Comparison of ENCODE assay signal across 31 cellular contexts in the genomic region with DNA sequence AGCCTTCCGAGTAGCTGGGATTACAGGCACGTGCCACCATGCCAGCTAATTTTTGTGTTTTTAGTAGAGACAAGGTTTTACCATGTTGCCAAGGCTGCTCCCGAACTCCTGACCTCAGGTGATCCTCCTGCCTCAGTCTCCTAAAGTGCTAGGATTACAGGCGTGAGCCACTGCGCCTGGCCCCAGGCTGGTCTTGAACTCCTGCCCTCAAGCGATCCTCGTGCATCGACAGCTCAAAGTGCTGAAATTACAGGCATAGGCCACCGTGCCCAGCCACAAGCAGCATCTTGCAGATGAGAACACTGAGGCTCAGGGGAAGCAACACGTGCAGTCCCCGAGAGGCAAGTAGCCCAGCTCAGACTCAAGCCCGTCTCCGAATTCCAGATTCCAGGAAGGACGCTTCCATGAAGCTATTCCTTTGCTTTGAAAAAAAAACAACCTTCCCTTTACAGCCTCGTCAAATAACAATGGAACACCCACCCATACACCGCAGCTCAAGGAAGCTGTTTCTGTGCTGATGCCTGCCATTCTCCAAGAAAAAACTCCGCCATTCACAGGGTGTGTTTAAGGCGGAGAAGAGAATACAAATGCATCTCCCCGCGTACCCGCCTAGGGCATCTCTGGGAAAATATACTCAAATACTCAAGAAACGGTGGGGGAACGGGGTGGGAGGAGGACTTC. TPM values are rescaled to one million over a fixed set of nuclear protein-coding genes. Genes with fewer than 3 reads are reported as not detected.
A peak's percentile ranks its signal among the peaks of the same experiment; 100 is the strongest.
DNase-seq lines count a peak whose midpoint lies in the region; ATAC-seq and TF ChIP-seq lines count a peak whose summit lies in the region.
"Had no signal": no experiment of that assay in that cellular context is flagged by ENCODE, and none has a peak within 500 bp of the region (broad histone marks: within the 10 kb centered on the region; RNA-seq: fewer than 3 reads in every experiment).

No MANE protein-coding gene starts in this region.

- H3K36me3 ChIP-seq in heart left ventricle, result no peaks in the 10 kb centered on the region
- no peaks in the 10 kb centered on the region for H3K36me3 ChIP-seq in upper lobe of left lung
- H3K36me3 ChIP-seq: brain microvascular endothelial cell, SJCRH30, suprapubic skin, upper lobe of right lung, WERI-Rb-1 had no signal

- H3K4me3 ChIP-seq in heart left ventricle (no peak overlapping the region), upper lobe of left lung (no peak overlapping the region)
- H3K4me3 ChIP-seq: A549, SJCRH30, suprapubic skin, upper lobe of right lung had no signal

- WGBS in heart left ventricle, 4 donors, result 59 to 68% (median 64%) methylated on average over 17 to 23 of the region's 23 CpGs
- 50 to 58% methylated on average over 17 to 23 of the region's 23 CpGs for WGBS in upper lobe of left lung, 2 donors

- DNase-seq in heart left ventricle (no peak), Right ventricle myocardium superior (no peak), mesothelial cell of epicardium (ENCODE audit: low spot score in 2 of 2, unreplicated experiment in 2 of 2) (no peak), upper lobe of left lung (no peak), A172 (ENCODE audit: low spot score) (no peak)
- DNase-seq: activated CD4-positive, alpha-beta T cell treated with anti-CD3 and anti-CD28 coated beads, Interleukin-2, amount 10 ng/mL, durations not matched to agents 24 days and 14 days; activated CD8-positive, alpha-beta memory T cell treated with anti-CD3 and anti-CD28 coated beads for 24 hours; activated T-cell treated with anti-CD3 and anti-CD28 coated beads for 4 hours; AML-193; amniotic stem cell; brain microvascular endothelial cell; CD4-positive, CD25-positive, alpha-beta regulatory T cell; DND-41; hypothalamus; immature natural killer cell; KG1; NCI-H1105; NCI-H187; NCI-H524; SJCRH30; T1000; upper lobe of right lung; WERI-Rb-1 had no signal

- H3K9me3 ChIP-seq in heart left ventricle, result peaks cover 0 to 7% (median 0%) of the 10 kb centered on the region in 12 donors
- peaks cover 0 to 5% (median 0%) of the 10 kb centered on the region in 4 donors for H3K9me3 ChIP-seq in upper lobe of left lung
- H3K9me3 ChIP-seq: A549, SJCRH30, suprapubic skin, upper lobe of right lung had no signal

- H3K4me3 Mint-ChIP-seq in dendritic cell treated with granulocyte-macrophage colony-stimulating factor and Interleukin-4, amounts not matched to agents 40 ng/mL and 50 ng/mL, for 4 days, result peak overlapping the region; percentile 23
- H3K4me3 Mint-ChIP-seq in mesothelial cell of epicardium, result no peak overlapping the region
- H3K4me3 Mint-ChIP-seq: activated CD4-positive, alpha-beta T cell treated with anti-CD3 and anti-CD28 coated beads, Interleukin-2, amount 10 ng/mL, durations not matched to agents 24 days and 14 days; activated naive CD4-positive, alpha-beta T cell treated with anti-CD3 and anti-CD28 coated beads, Interleukin-2, amount 50 U/mL, for 24 hours; CD4-positive, CD25-positive, alpha-beta regulatory T cell; immature natural killer cell; stimulated activated memory B cell treated with anti-CD40 and anti-IgM and Interleukin-4, amounts not matched to agents 10 μg/mL and 1 μg/mL and 100 μg/mL, for 72 hours had no signal

- no peaks in the 10 kb centered on the region for H3K9me3 Mint-ChIP-seq in dendritic cell treated with granulocyte-macrophage colony-stimulating factor and Interleukin-4, amounts not matched to agents 40 ng/mL and 50 ng/mL, for 4 days
- H3K9me3 Mint-ChIP-seq in mesothelial cell of epicardium, result peaks cover 6% of the 10 kb centered on the region
- H3K9me3 Mint-ChIP-seq: activated naive CD4-positive, alpha-beta T cell treated with anti-CD3 and anti-CD28 coated beads, Interleukin-2, amount 50 U/mL, for 24 hours had no signal

- H3K27me3 Mint-ChIP-seq in dendritic cell treated with granulocyte-macrophage colony-stimulating factor and Interleukin-4, amounts not matched to agents 40 ng/mL and 50 ng/mL, for 4 days, result peaks cover 8% of the 10 kb centered on the region
- no peaks in the 10 kb centered on the region for H3K27me3 Mint-ChIP-seq in mesothelial cell of epicardium (ENCODE audit: low read depth)
- H3K27me3 Mint-ChIP-seq: activated naive CD4-positive, alpha-beta T cell treated with anti-CD3 and anti-CD28 coated beads, Interleukin-2, amount 50 U/mL, for 24 hours had no signal

- ATAC-seq in heart left ventricle (peak in 2 of 4 donors; percentile 2 to 5), Right ventricle myocardium superior (ENCODE audit: poor library complexity) (no peak), upper lobe of left lung (ENCODE audit: low FRiP score in 2 of 2) (no peak), HG02759 (IDR thresholded peaks at IDR 0.05; ENCODE audit: unreplicated experiment) (no peak), GM19328 (IDR thresholded peaks at IDR 0.05; ENCODE audit: unreplicated experiment) (no peak)
- ATAC-seq: A549; stimulated activated memory B cell treated with anti-CD40 and anti-IgM and Interleukin-4, amounts not matched to agents 10 μg/mL and 1 μg/mL and 100 μg/mL, for 72 hours; upper lobe of right lung had no signal

- H3K27ac Mint-ChIP-seq in dendritic cell treated with granulocyte-macrophage colony-stimulating factor and Interleukin-4, amounts not matched to agents 40 ng/mL and 50 ng/mL, for 4 days, result peak overlapping the region; percentile 95
- peak overlapping the region; percentile 64 for H3K27ac Mint-ChIP-seq in mesothelial cell of epicardium
- H3K27ac Mint-ChIP-seq: activated CD4-positive, alpha-beta T cell treated with anti-CD3 and anti-CD28 coated beads, Interleukin-2, amount 10 ng/mL, durations not matched to agents 24 days and 14 days; activated naive CD4-positive, alpha-beta T cell treated with anti-CD3 and anti-CD28 coated beads, Interleukin-2, amount 50 U/mL, for 24 hours; activated T-helper 2 cell treated with anti-CD3 and anti-CD28 coated beads, Interferon-gamma antibody, Interleukin-2, Interleukin-4, amounts not matched to agents 10 μg/mL and 5 μg/mL and 100 μg/mL, durations not matched to agents 14 hours and 24 hours and 36 hours; CD4-positive, CD25-positive, alpha-beta regulatory T cell; immature natural killer cell; stimulated activated memory B cell treated with anti-CD40 and anti-IgM and Interleukin-4, amounts not matched to agents 10 μg/mL and 1 μg/mL and 100 μg/mL, for 72 hours had no signal

- TF ChIP-seq POLR2A in heart left ventricle (IDR thresholded peaks at IDR 0.05) (no peak), upper lobe of left lung (IDR thresholded peaks at IDR 0.05) (no peak)

- intact Hi-C loops in heart left ventricle (cut with DNase I), result loop anchor here in 3 of 10 donors (2.0 to 5.0 kb wide), 3 partner anchors 13 to 42 kb away; a partner anchor contains a TSS
- intact Hi-C loops in Right ventricle myocardium superior (cut with DNase I), result no loop called here
- intact Hi-C loops in dendritic cell treated with granulocyte-macrophage colony-stimulating factor and Interleukin-4, amounts not matched to agents 40 ng/mL and 50 ng/mL, for 4 days (cut with micrococcal nuclease), result no loop called here

- TF ChIP-seq CTCF in heart left ventricle (IDR thresholded peaks at IDR 0.05) (no peak), mesothelial cell of epicardium (IDR thresholded peaks at IDR 0.05; ENCODE audit: unreplicated experiment) (no peak), upper lobe of left lung (IDR thresholded peaks at IDR 0.05) (no peak)

- H3K27ac ChIP-seq in heart left ventricle (peak overlapping the region; percentile 17 to 87 (median 74)), upper lobe of left lung (peak overlapping the region in 3 of 4 donors; percentile 1 to 86 (median 76))
- H3K27ac ChIP-seq: A549, brain microvascular endothelial cell, SJCRH30, suprapubic skin, upper lobe of right lung, WERI-Rb-1 had no signal

- H3K4me1 Mint-ChIP-seq in dendritic cell treated with granulocyte-macrophage colony-stimulating factor and Interleukin-4, amounts not matched to agents 40 ng/mL and 50 ng/mL, for 4 days (ENCODE audit: low read depth), result peaks cover 90% of the 10 kb centered on the region
- H3K4me1 Mint-ChIP-seq in mesothelial cell of epicardium, result peaks cover 17% of the 10 kb centered on the region
- H3K4me1 Mint-ChIP-seq: activated CD4-positive, alpha-beta T cell treated with anti-CD3 and anti-CD28 coated beads, Interleukin-2, amount 10 ng/mL, durations not matched to agents 24 days and 14 days; activated naive CD4-positive, alpha-beta T cell treated with anti-CD3 and anti-CD28 coated beads, Interleukin-2, amount 50 U/mL, for 24 hours; CD4-positive, CD25-positive, alpha-beta regulatory T cell; immature natural killer cell had no signal

- no peaks in the 10 kb centered on the region for H3K36me3 Mint-ChIP-seq in dendritic cell treated with granulocyte-macrophage colony-stimulating factor and Interleukin-4, amounts not matched to agents 40 ng/mL and 50 ng/mL, for 4 days (ENCODE audit: low read depth)
- no peaks in the 10 kb centered on the region for H3K36me3 Mint-ChIP-seq in mesothelial cell of epicardium
- H3K36me3 Mint-ChIP-seq: activated naive CD4-positive, alpha-beta T cell treated with anti-CD3 and anti-CD28 coated beads, Interleukin-2, amount 50 U/mL, for 24 hours; CD4-positive, CD25-positive, alpha-beta regulatory T cell; stimulated activated memory B cell treated with anti-CD40 and anti-IgM and Interleukin-4, amounts not matched to agents 10 μg/mL and 1 μg/mL and 100 μg/mL, for 72 hours had no signal

- H3K27me3 ChIP-seq in heart left ventricle (no peaks in the 10 kb centered on the region), upper lobe of left lung (no peaks in the 10 kb centered on the region)
- H3K27me3 ChIP-seq: brain microvascular endothelial cell, SJCRH30, suprapubic skin, upper lobe of right lung had no signal

- peaks cover 5 to 82% (median 35%) of the 10 kb centered on the region in 12 donors for H3K4me1 ChIP-seq in heart left ventricle
- H3K4me1 ChIP-seq in upper lobe of left lung, result peaks cover 38 to 51% (median 47%) of the 10 kb centered on the region in 4 donors
- H3K4me1 ChIP-seq: A549, SJCRH30 had no signal

- TF ChIP-seq EP300 in upper lobe of left lung (IDR thresholded peaks at IDR 0.05), result no peak

RNA-seq across cellular contexts. Expression of a gene that starts 34.5 kb away (rescaled TPM):
- total RNA-seq in heart left ventricle, result 10 to 100 TPM; 15.2 to 43.7 (median 21.8) TPM
- 10 to 100 TPM in 1 of 2 donors, 1 to 10 TPM in 1; 9.0 to 21.3 TPM for polyA plus RNA-seq in heart left ventricle
- 16.2 TPM for total RNA-seq in Right ventricle myocardium superior
- 14.2 to 15.2 TPM (median 14.7 TPM) in 3 replicates for total RNA-seq in mesothelial cell of epicardium
- total RNA-seq in upper lobe of left lung, result 10 to 100 TPM; 15.4 to 41.7 (median 24.1) TPM
- total RNA-seq in A172 (2014; rRNA removed; shearing (Covaris generic)), result 9.8 and 13.4 TPM in 2 replicates

RNA-seq across cellular contexts. Expression of a gene that starts 40.1 kb away (rescaled TPM):
- total RNA-seq in heart left ventricle, result 100 to 1,000 TPM; 237 to 911 (median 336) TPM
- polyA plus RNA-seq in heart left ventricle, result 1,000 to 10,000 TPM in 1 of 2 donors, 100 to 1,000 TPM in 1; 329 to 1,765 TPM
- total RNA-seq in Right ventricle myocardium superior, result 300 TPM
- total RNA-seq in mesothelial cell of epicardium, result 2,423 to 2,513 TPM (median 2,494 TPM) in 3 replicates
- 1,000 to 10,000 TPM; 1,194 to 1,833 (median 1,624) TPM for total RNA-seq in upper lobe of left lung
- total RNA-seq in A172 (2014; rRNA removed; shearing (Covaris generic)), result 867 and 969 TPM in 2 replicates
